ENCODE assay signal across 10 cellular contexts in the genomic region with DNA sequence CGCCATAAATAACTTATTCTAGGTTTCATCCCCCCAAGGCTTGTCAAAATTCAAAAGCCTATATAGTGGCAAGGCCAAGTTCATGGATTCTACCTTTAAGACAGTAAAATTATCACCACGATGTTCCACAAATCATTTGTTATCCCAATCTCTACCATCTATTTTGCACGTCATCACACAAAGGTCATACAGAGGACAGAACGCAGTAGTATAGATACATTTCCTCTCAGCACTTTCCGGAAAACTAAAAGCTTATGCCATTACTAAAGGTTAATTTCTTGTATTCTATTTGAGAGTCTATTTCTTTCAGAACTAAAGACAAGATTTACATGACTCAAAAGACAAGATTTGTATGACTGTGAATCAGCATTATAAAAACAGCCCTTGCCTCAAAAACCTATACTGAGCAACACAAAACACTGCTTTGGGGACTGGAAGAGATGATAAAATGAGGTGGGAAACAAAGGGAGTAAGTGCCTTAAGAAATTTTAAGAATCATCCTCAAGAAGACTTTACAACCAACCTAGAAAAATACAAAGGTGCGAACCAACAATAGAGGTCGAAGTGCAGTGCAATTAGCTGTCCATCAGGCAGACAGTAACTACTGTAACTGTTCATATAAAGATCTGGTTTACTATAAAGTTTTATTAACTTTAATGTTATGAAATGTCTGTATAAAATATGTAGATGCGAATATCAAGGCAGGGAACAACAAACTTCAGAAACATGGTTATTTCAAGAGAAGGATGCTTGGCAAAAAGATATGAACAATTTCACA. TPM values are rescaled to one million over a fixed set of nuclear protein-coding genes. Genes with fewer than 3 reads are reported as not detected.
DNase-seq lines count a peak whose midpoint lies in the region; ATAC-seq and TF ChIP-seq lines count a peak whose summit lies in the region.
"Had no signal": no experiment of that assay in that cellular context is flagged by ENCODE, and none has a peak within 500 bp of the region (broad histone marks: within the 10 kb centered on the region; RNA-seq: fewer than 3 reads in every experiment).

No MANE protein-coding gene starts in this region.

- H4K20me1 ChIP-seq in OCI-LY7 (ENCODE audit: insufficient read depth, low read length) = peaks cover 83% of the 10 kb centered on the region

- TF ChIP-seq CTCF in CD14-positive monocyte (IDR thresholded peaks at IDR 0.05) = no peak
- no peak for TF ChIP-seq CTCF in OCI-LY7 (conservative IDR thresholded peaks at IDR 0.05; ENCODE audit: low read length)
- no peak for TF ChIP-seq CTCF in choroid plexus epithelial cell (conservative IDR thresholded peaks at IDR 0.05; ENCODE audit: low read depth, low read length)
- no peak for TF ChIP-seq CTCF in A673 (conservative IDR thresholded peaks at IDR 0.05; ENCODE audit: low read depth, low read length)

- no peak overlapping the region for H2AFZ ChIP-seq in OCI-LY7 (ENCODE audit: low read length)

- peak overlapping the region in 1 of 2 donors; percentile 40 for H3K4me3 Mint-ChIP-seq in CD14-positive monocyte
- peak overlapping the region in 6 of 8 donors; percentile 14 to 70 (median 44) for H3K4me3 Mint-ChIP-seq in naive B cell

- H3K9me3 Mint-ChIP-seq in CD14-positive monocyte (no peaks in the 10 kb centered on the region), naive B cell (no peaks in the 10 kb centered on the region)

- no peak for ATAC-seq in naive B cell (ENCODE audit: low read depth in 2 of 2)
- ATAC-seq in HG02852 (IDR thresholded peaks at IDR 0.05; ENCODE audit: unreplicated experiment) = no peak
- ATAC-seq in GM19324 (IDR thresholded peaks at IDR 0.05; ENCODE audit: low FRiP score, unreplicated experiment) = no peak
- ATAC-seq in GM19397 (IDR thresholded peaks at IDR 0.05; ENCODE audit: unreplicated experiment) = no peak

- BruUV-seq in OCI-LY7 (replicated peaks; lab: Mats Ljungman, UMichigan) = no TSS peak
- no TSS peak for BruUV-seq in A673 (replicated peaks; lab: Mats Ljungman, UMichigan)

- H3K4me1 Mint-ChIP-seq in CD14-positive monocyte (peaks cover 77% of the 10 kb centered on the region), naive B cell (peaks cover 57 to 85% (median 80%) of the 10 kb centered on the region in 3 donors)

- H3K27me3 ChIP-seq in A673 (replicated peaks; ENCODE audit: insufficient read depth, low read depth, low read length, poor library complexity) = no peaks in the 10 kb centered on the region

- H3K27ac ChIP-seq in OCI-LY7 (ENCODE audit: low read depth, low read length, poor library complexity, severe bottlenecking) (no peak overlapping the region), A673 (ENCODE audit: low read depth, low read length, poor library complexity, severe bottlenecking) (no peak overlapping the region)

- H3K4me1 ChIP-seq in OCI-LY7 (ENCODE audit: insufficient read depth, low read length, poor library complexity, severe bottlenecking) (peaks cover 59% of the 10 kb centered on the region), A673 (ENCODE audit: insufficient read depth, low read length, poor library complexity, severe bottlenecking) (peaks cover 71% of the 10 kb centered on the region)

- 0 out of 2 replicates have a peak overlapping the region, but pooled peaks have one; percentile 23 for H3K4me2 ChIP-seq in OCI-LY7 (ENCODE audit: low read length)

- peak overlapping the region; percentile 1 to 70 (median 34) for H3K27ac Mint-ChIP-seq in CD14-positive monocyte
- H3K27ac Mint-ChIP-seq in naive B cell = peak overlapping the region in 4 of 6 donors; percentile 1 to 81 (median 73)

- peaks cover 99% of the 10 kb centered on the region for H3K36me3 ChIP-seq in OCI-LY7 (ENCODE audit: insufficient read depth, low read length)
- peaks cover 35% of the 10 kb centered on the region for H3K36me3 ChIP-seq in A673 (ENCODE audit: insufficient read depth, low read length, poor library complexity, severe bottlenecking)

- POLR2A ChIA-PET in OCI-LY7 (lab: Charles Lee) (interaction anchor here (0.5 to 4.7 kb wide), 6 partner anchors 10 to 1788 kb away, joined by 3 to 20 read pairs (median 5); no protein-coding TSS in a partner anchor), A673 (lab: Charles Lee; ENCODE audit: low non-redundant PET) (no interaction called here)

- intact Hi-C loops in CD14-positive monocyte (cut with micrococcal nuclease) (loop anchor here (10.0 kb wide), 2 partner anchors 65 to 135 kb away; no protein-coding TSS in a partner anchor), OCI-LY7 (cut with micrococcal nuclease; ENCODE audit: unreplicated experiment) (no loop called here), A673 (cut with micrococcal nuclease; ENCODE audit: unreplicated experiment) (no loop called here)

- H3K9me2 ChIP-seq in OCI-LY7 (ENCODE audit: insufficient read depth, low read length) = no peaks in the 10 kb centered on the region

- H3K79me2 ChIP-seq in OCI-LY7 (ENCODE audit: insufficient read depth, low read depth, low read length) = peaks cover 100% of the 10 kb centered on the region

- H3K36me3 Mint-ChIP-seq in CD14-positive monocyte (peaks cover 34 to 57% of the 10 kb centered on the region in 2 donors), naive B cell (peaks cover 7% of the 10 kb centered on the region in 2 donors)

- H3K4me3 ChIP-seq in OCI-LY7 (ENCODE audit: low read depth, low read length, poor library complexity, severe bottlenecking) (no peak overlapping the region), choroid plexus epithelial cell (ENCODE audit: low read depth, low read length) (no peak overlapping the region), A673 (ENCODE audit: low read depth, low read length, poor library complexity, severe bottlenecking) (no peak overlapping the region)

- no peak for DNase-seq in CD14-positive monocyte (ENCODE audit: low spot score)
- DNase-seq in OCI-LY7 (ENCODE audit: low spot score) = no peak
- peak; percentile 67 for DNase-seq in choroid plexus epithelial cell (ENCODE audit: low read depth)
- DNase-seq in naive B cell = no peak
- no peak for DNase-seq in A673 (ENCODE audit: low spot score)
- DNase-seq: DMS79 treated with DMSO at 0.1 percent for 48 hours, NCI-H1048 had no signal

- CTCF ChIA-PET in OCI-LY7 (lab: Charles Lee; ENCODE audit: unreplicated experiment) = no interaction called here
- CTCF ChIA-PET in A673 (lab: Charles Lee) = no interaction called here

- H3K27me3 Mint-ChIP-seq in CD14-positive monocyte (ENCODE audit: low read depth in 3 of 3) (peaks cover 0 to 1% (median 0%) of the 10 kb centered on the region in 3 donors), naive B cell (no peaks in the 10 kb centered on the region)

- H3K9me3 ChIP-seq in OCI-LY7 (ENCODE audit: low read length) (no peaks in the 10 kb centered on the region), A673 (ENCODE audit: low read depth, low read length, poor library complexity, severe bottlenecking) (no peaks in the 10 kb centered on the region)

RNA-seq across cellular contexts. Expression of a gene that starts 7.6 kb away (rescaled TPM):
- 100 to 1,000 TPM; 457 to 499 TPM for polyA plus RNA-seq in CD14-positive monocyte
- 363 and 374 TPM in 2 replicates for total RNA-seq in OCI-LY7 (2014; rRNA removed; shearing (Covaris generic))
- total RNA-seq in OCI-LY7 (2022) = 347 and 355 TPM in 2 replicates
- polyA plus RNA-seq in naive B cell (ENCODE audit: low read depth in 6 of 6) = 100 to 1,000 TPM; 352 to 705 (median 440) TPM
- total RNA-seq in A673 (2021) = 354 and 378 TPM in 2 replicates

RNA-seq across cellular contexts. Expression of a gene that starts 49.0 kb away (rescaled TPM):
- polyA plus RNA-seq in CD14-positive monocyte (10 to 100 TPM; 29.1 to 30.2 TPM), naive B cell (ENCODE audit: low read depth in 6 of 6) (10 to 100 TPM; 18.6 to 35.3 (median 27.1) TPM)
- total RNA-seq in OCI-LY7 (2014; rRNA removed; shearing (Covaris generic)) = 37.6 and 41.1 TPM in 2 replicates
- total RNA-seq in OCI-LY7 (2022) (32.8 and 34.6 TPM in 2 replicates), A673 (2021) (40.2 and 49.3 TPM in 2 replicates)

RNA-seq across cellular contexts. Expression of a gene that starts 59.0 kb away (rescaled TPM):
- 10 to 100 TPM; 80.8 to 94.4 TPM for polyA plus RNA-seq in CD14-positive monocyte
- total RNA-seq in OCI-LY7 (2014; rRNA removed; shearing (Covaris generic)) = 15.8 and 30.0 TPM in 2 replicates
- total RNA-seq in OCI-LY7 (2022) = 18.9 and 22.8 TPM in 2 replicates
- 10 to 100 TPM; 53.2 to 65.9 (median 55.0) TPM for polyA plus RNA-seq in naive B cell (ENCODE audit: low read depth in 6 of 6)
- 4.0 and 5.5 TPM in 2 replicates for total RNA-seq in A673 (2021)

Comparison
In these comparisons a context has a peak if more than half of its experiments do, and no peak if none do; other contexts are left out.
1. intact Hi-C loops: an anchor here in CD14-positive monocyte (10.0 kb wide); none called in OCI-LY7 and A673.